In genomic region chr3:22353126-22353525, GRCh38 we compare ENCODE assay signal across 20 cellular contexts.
"Had no signal": no experiment of that assay in that cellular context is flagged by ENCODE, and none has a peak within 500 bp of the region (broad histone marks: within the 10 kb centered on the region; RNA-seq: fewer than 3 reads in every experiment).

No MANE protein-coding gene starts in this region.

- H2AFZ ChIP-seq: hepatocyte had no signal

- ATAC-seq: foreskin keratinocyte; gastroesophageal sphincter; heart left ventricle; left lung; left ventricle myocardium superior; lower lobe of right lung; naive thymus-derived CD4-positive, alpha-beta T cell had no signal

- H3K27ac ChIP-seq: coronary artery, esophagus muscularis mucosa, foreskin keratinocyte, gastroesophageal sphincter, heart left ventricle, hepatocyte, left lung, lower lobe of right lung had no signal

- H3K27me3 ChIP-seq: esophagus muscularis mucosa, foreskin keratinocyte, gastroesophageal sphincter, heart left ventricle, hepatocyte, left lung had no signal

- H3K36me3 ChIP-seq: esophagus muscularis mucosa, gastroesophageal sphincter, heart left ventricle, left lung, lower lobe of right lung had no signal

- H3K27ac Mint-ChIP-seq: immature natural killer cell; naive thymus-derived CD4-positive, alpha-beta T cell had no signal

- H3K36me3 Mint-ChIP-seq: immature natural killer cell; naive thymus-derived CD4-positive, alpha-beta T cell had no signal

- DNase-seq: dermis blood vessel endothelial cell; effector CD4-positive, alpha-beta T cell; effector memory CD4-positive, alpha-beta T cell; foreskin keratinocyte; heart left ventricle; hypothalamus; immature natural killer cell; islet precursor cell; kidney; kidney glomerular epithelial cell; left lung; left ventricle myocardium superior; lower lobe of right lung; midbrain; naive thymus-derived CD4-positive, alpha-beta T cell had no signal

- H3K4me1 Mint-ChIP-seq: immature natural killer cell; naive thymus-derived CD4-positive, alpha-beta T cell had no signal

- H3K4me3 Mint-ChIP-seq: immature natural killer cell; naive thymus-derived CD4-positive, alpha-beta T cell had no signal

- H3K27me3 Mint-ChIP-seq: naive thymus-derived CD4-positive, alpha-beta T cell had no signal

- H3K4me1 ChIP-seq: foreskin keratinocyte, heart left ventricle, left lung, lower lobe of right lung had no signal

- H3K4me2 ChIP-seq: hepatocyte had no signal

- H3K9me3 ChIP-seq: esophagus muscularis mucosa, gastroesophageal sphincter, heart left ventricle, left lung, lower lobe of right lung had no signal

- H3K4me3 ChIP-seq: coronary artery, dorsolateral prefrontal cortex, esophagus muscularis mucosa, gastroesophageal sphincter, heart left ventricle, hepatocyte, left lung, lower lobe of right lung had no signal
